In genomic region chr13:97975851-97976550, GRCh38 we compare ENCODE assay signal across 8 cellular contexts. TPM values are rescaled to one million over a fixed set of nuclear protein-coding genes. Genes with fewer than 3 reads are reported as not detected.
DNase-seq lines count a peak whose midpoint lies in the region; ATAC-seq and TF ChIP-seq lines count a peak whose summit lies in the region.

No MANE protein-coding gene starts in this region.

- peak overlapping the region; percentile 74 for H3K27ac ChIP-seq in OCI-LY3 (ENCODE audit: low read length)

- H4K20me1 ChIP-seq in OCI-LY3 (ENCODE audit: insufficient read depth, low read length) = peaks cover 27% of the 10 kb centered on the region

- H3K4me3 ChIP-seq in OCI-LY3 (ENCODE audit: low read length) (peak overlapping the region; percentile 90), epithelial cell of proximal tubule (ENCODE audit: low read depth, low read length) (peak overlapping the region; percentile 92), mucosa of descending colon (peak overlapping the region; percentile 65)

- peak; percentile 92 for ATAC-seq in GM21528 (IDR thresholded peaks at IDR 0.05; ENCODE audit: low FRiP score, unreplicated experiment)
- peak; percentile 98 for ATAC-seq in mucosa of descending colon

- peak overlapping the region; percentile 92 for H3K9ac ChIP-seq in OCI-LY3 (ENCODE audit: low read length)

- H3K9me3 ChIP-seq in OCI-LY3 (ENCODE audit: insufficient read depth, low read length) (no peaks in the 10 kb centered on the region), mucosa of descending colon (no peaks in the 10 kb centered on the region)

- TF ChIP-seq CTCF in OCI-LY3 (IDR thresholded peaks at IDR 0.05; ENCODE audit: low read depth, low read length) = no peak
- TF ChIP-seq CTCF in epithelial cell of proximal tubule (conservative IDR thresholded peaks at IDR 0.05; ENCODE audit: low read depth, low read length) = no peak
- TF ChIP-seq CTCF in mucosa of descending colon (IDR thresholded peaks at IDR 0.05) = no peak

- H3K4me1 ChIP-seq in OCI-LY3 (ENCODE audit: low read length) (peaks cover 26% of the 10 kb centered on the region), mucosa of descending colon (ENCODE audit: low read depth) (peaks cover 18% of the 10 kb centered on the region)

- DNase-seq in DMS153 (lab: John Stamatoyannopoulos, UW) (peak; percentile 82), HuH-7.5 (ENCODE audit: low spot score) (peak; percentile 80), activated T-cell treated with anti-CD3 and anti-CD28 coated beads for 48 hours (ENCODE audit: low read depth) (peak; percentile 93), epithelial cell of proximal tubule (ENCODE audit: low read depth) (no peak), mucosa of descending colon (peak; percentile 72 to 95 (median 92))
- DNase-seq in stimulated activated CD8-positive, alpha-beta memory T cell treated with anti-CD3 and anti-CD28 coated beads, Interleukin-4, amount 100 ng/mL, for 24 hours (ENCODE audit: low read depth) = peak; percentile 90

- peaks cover 46% of the 10 kb centered on the region for H3K79me2 ChIP-seq in OCI-LY3 (ENCODE audit: low read length)

- peak overlapping the region; percentile 77 for H2AFZ ChIP-seq in OCI-LY3 (ENCODE audit: low read depth, low read length)

- no peaks in the 10 kb centered on the region for H3K27me3 ChIP-seq in OCI-LY3 (ENCODE audit: low read depth, low read length)

- peak overlapping the region; percentile 92 for H3K4me2 ChIP-seq in OCI-LY3 (ENCODE audit: low read length)

- H3K36me3 ChIP-seq in OCI-LY3 (replicated peaks; ENCODE audit: low read depth, low read length) (peaks cover 2% of the 10 kb centered on the region), mucosa of descending colon (ENCODE audit: low read depth) (no peaks in the 10 kb centered on the region)

- intact Hi-C loops in mucosa of descending colon (cut with DNase I, micrococcal nuclease) = no loop called here

RNA-seq across cellular contexts. Expression of gene IPO5, which starts 22.5 kb away (rescaled TPM):
- total RNA-seq in epithelial cell of proximal tubule (105 and 188 TPM in 2 replicates), mucosa of descending colon (100 to 1,000 TPM in 1 of 3 donors, 10 to 100 TPM in 2; 66.6 to 112 (median 68.3) TPM)
